16 cellular contexts compared by ENCODE assay signal in genomic region chrX:2478546-2479419, GRCh38.
"Had no signal": no experiment of that assay in that cellular context is flagged by ENCODE, and none has a peak within 500 bp of the region (broad histone marks: within the 10 kb centered on the region; RNA-seq: fewer than 3 reads in every experiment).

No MANE protein-coding gene starts in this region.

- H2AFZ ChIP-seq: parathyroid adenoma had no signal

- H3K4me3 Mint-ChIP-seq: activated CD4-positive, alpha-beta T cell treated with anti-CD3 and anti-CD28 coated beads, Interleukin-2, amount 10 ng/mL, durations not matched to agents 24 days and 14 days; activated naive CD4-positive, alpha-beta T cell treated with anti-CD3 and anti-CD28 coated beads for 36 hours; activated naive CD8-positive, alpha-beta T cell treated with anti-CD3 and anti-CD28 coated beads, Interleukin-2, amount 50 U/mL, for 24 hours; activated T-cell treated with anti-CD3 and anti-CD28 coated beads, Interleukin-2, amount 50 U/mL, for 4 hours; effector memory CD8-positive, alpha-beta T cell; naive thymus-derived CD8-positive, alpha-beta T cell; stimulated activated naive B cell treated with anti-CD40 and anti-IgM and Interleukin-4, amounts not matched to agents 10 μg/mL and 1 μg/mL and 100 μg/mL, for 72 hours had no signal

- H3K27ac Mint-ChIP-seq: activated CD4-positive, alpha-beta T cell treated with anti-CD3 and anti-CD28 coated beads, Interleukin-2, amount 10 ng/mL, durations not matched to agents 24 days and 14 days; activated naive CD4-positive, alpha-beta T cell treated with anti-CD3 and anti-CD28 coated beads for 36 hours; activated naive CD8-positive, alpha-beta T cell treated with anti-CD3 and anti-CD28 coated beads, Interleukin-2, amount 50 U/mL, for 24 hours; effector memory CD8-positive, alpha-beta T cell; naive thymus-derived CD8-positive, alpha-beta T cell; stimulated activated naive B cell treated with anti-CD40 and anti-IgM and Interleukin-4, amounts not matched to agents 10 μg/mL and 1 μg/mL and 100 μg/mL, for 72 hours had no signal

- H3K27ac ChIP-seq: ascending aorta, neutrophil, parathyroid adenoma, sigmoid colon had no signal

- H3K4me3 ChIP-seq: ascending aorta, sigmoid colon had no signal

- H3K4me1 ChIP-seq: parathyroid adenoma had no signal

- H3K9me3 ChIP-seq: ascending aorta, neutrophil, sigmoid colon had no signal

- H3K36me3 ChIP-seq: ascending aorta, neutrophil, sigmoid colon had no signal

- H3K27me3 ChIP-seq: ascending aorta, neutrophil, sigmoid colon had no signal

- H3K27me3 Mint-ChIP-seq: activated CD4-positive, alpha-beta T cell treated with anti-CD3 and anti-CD28 coated beads, Interleukin-2, amount 10 ng/mL, durations not matched to agents 24 days and 14 days; activated naive CD8-positive, alpha-beta T cell treated with anti-CD3 and anti-CD28 coated beads, Interleukin-2, amount 50 U/mL, for 24 hours; effector memory CD8-positive, alpha-beta T cell; naive thymus-derived CD8-positive, alpha-beta T cell; stimulated activated naive B cell treated with anti-CD40 and anti-IgM and Interleukin-4, amounts not matched to agents 10 μg/mL and 1 μg/mL and 100 μg/mL, for 72 hours had no signal

- ATAC-seq: activated naive CD8-positive, alpha-beta T cell treated with anti-CD3 and anti-CD28 coated beads, Interleukin-2, amount 50 U/mL, for 24 hours; activated T-cell treated with anti-CD3 and anti-CD28 coated beads, Interleukin-2, amount 50 U/mL, for 4 hours; effector memory CD8-positive, alpha-beta T cell; naive thymus-derived CD8-positive, alpha-beta T cell; stimulated activated naive B cell treated with anti-CD40 and anti-IgM and Interleukin-4, amounts not matched to agents 10 μg/mL and 1 μg/mL and 100 μg/mL, for 72 hours had no signal

- DNase-seq: activated CD4-positive, alpha-beta T cell treated with anti-CD3 and anti-CD28 coated beads, Interleukin-2, amount 10 ng/mL, durations not matched to agents 24 days and 14 days; activated CD8-positive, alpha-beta memory T cell treated with anti-CD3 and anti-CD28 coated beads, Interleukin-2, amount 50 U/mL, for 4 hours; activated naive CD4-positive, alpha-beta T cell treated with anti-CD3 and anti-CD28 coated beads for 36 hours; activated naive CD8-positive, alpha-beta T cell treated with anti-CD3 and anti-CD28 coated beads, Interleukin-2, amount 50 U/mL, for 24 hours; activated T-cell treated with anti-CD3 and anti-CD28 coated beads, Interleukin-2, amount 50 U/mL, for 4 hours; dermis blood vessel endothelial cell; effector memory CD8-positive, alpha-beta T cell; mesenchymal stem cell; sigmoid colon; stimulated activated naive B cell treated with anti-CD40 and anti-IgM and Interleukin-4, amounts not matched to agents 10 μg/mL and 1 μg/mL and 100 μg/mL, for 72 hours; T-helper 1 cell; T-helper 9 cell had no signal

- H3K9ac ChIP-seq: parathyroid adenoma had no signal

- H3K4me1 Mint-ChIP-seq: activated naive CD8-positive, alpha-beta T cell treated with anti-CD3 and anti-CD28 coated beads, Interleukin-2, amount 50 U/mL, for 24 hours had no signal
